Comparison of ENCODE assay signal across 19 cellular contexts in genomic region chr4:25347971-25348370, GRCh38.
"Had no signal": no experiment of that assay in that cellular context is flagged by ENCODE, and none has a peak within 500 bp of the region (broad histone marks: within the 10 kb centered on the region; RNA-seq: fewer than 3 reads in every experiment).

No MANE protein-coding gene starts in this region.

- H3K27ac ChIP-seq: breast epithelium had no signal

- H3K27me3 ChIP-seq: breast epithelium had no signal

- H3K9me2 ChIP-seq: SK-N-SH had no signal

- H3K36me3 ChIP-seq: breast epithelium had no signal

- H3K4me2 ChIP-seq: SK-N-SH had no signal

- H3K9ac ChIP-seq: SK-N-SH had no signal

- DNase-seq: activated CD4-positive, alpha-beta memory T cell treated with anti-CD3 and anti-CD28 coated beads, Interleukin-2, amount 10 ng/mL, durations not matched to agents 7 days and 5 days; activated CD4-positive, alpha-beta T cell treated with anti-CD3 and anti-CD28 coated beads for 36 hours; activated CD4-positive, alpha-beta T cell treated with anti-CD3 and anti-CD28 coated beads, Interleukin-2, amount 50 U/mL, for 1 hour; activated T-cell treated with anti-CD3 and anti-CD28 coated beads for 4 hours; activated T-cell treated with anti-CD3 and anti-CD28 coated beads, Interleukin-2, amount 50 U/mL, for 72 hours; aorta; central memory CD4-positive, alpha-beta T cell; Karpas-422; NCI-H1694; NCI-H2029 treated with DMSO at 0.1 percent for 48 hours; NCI-H2171; NCI-H2227 treated with DMSO at 0.1 percent for 48 hours; NCI-H446 treated with DMSO at 0.1 percent for 48 hours; NCI-H524 treated with DMSO at 0.1 percent for 48 hours; NCI-H774; RPMI8226; SK-N-SH; T-helper 1 cell had no signal

- H3K9me3 ChIP-seq: breast epithelium, SK-N-SH had no signal

- H3K4me3 ChIP-seq: breast epithelium had no signal

- H3K4me1 ChIP-seq: breast epithelium had no signal
